26 cellular contexts compared by ENCODE assay signal in genomic region chr2:189183170-189183569, GRCh38.
"Had no signal": no experiment of that assay in that cellular context is flagged by ENCODE, and none has a peak within 500 bp of the region (broad histone marks: within the 10 kb centered on the region; RNA-seq: fewer than 3 reads in every experiment).

No MANE protein-coding gene starts in this region.

- H3K27me3 ChIP-seq: esophagus squamous epithelium, right atrium auricular region, sigmoid colon, testis, tibial artery had no signal

- H3K4me1 ChIP-seq: lower lobe of right lung, prostate gland, right atrium auricular region, spleen, testis had no signal

- H3K9me3 Mint-ChIP-seq: effector memory CD8-positive, alpha-beta T cell; natural killer cell treated with Interleukin-12 subunit alpha and Interleukin-12 subunit beta and Interleukin-15 and Interleukin-18, amount 100 ng/mL, for 72 hours; stimulated activated memory B cell treated with anti-CD40 and anti-IgM and Interleukin-4, amounts not matched to agents 10 μg/mL and 1 μg/mL and 100 μg/mL, for 72 hours; type B pancreatic cell had no signal

- H3K4me3 ChIP-seq: esophagus squamous epithelium, lower lobe of right lung, mucosa of descending colon, prostate gland, right atrium auricular region, sigmoid colon, spleen, testis, tibial artery had no signal

- H3K36me3 Mint-ChIP-seq: immature natural killer cell; naive B cell; stimulated activated memory B cell treated with anti-CD40 and anti-IgM and Interleukin-4, amounts not matched to agents 10 μg/mL and 1 μg/mL and 100 μg/mL, for 72 hours; type B pancreatic cell had no signal

- H3K4me3 Mint-ChIP-seq: effector memory CD8-positive, alpha-beta T cell; immature natural killer cell; naive B cell; natural killer cell treated with Interleukin-12 subunit alpha and Interleukin-12 subunit beta and Interleukin-15 and Interleukin-18, amount 100 ng/mL, for 72 hours; stimulated activated memory B cell treated with anti-CD40 and anti-IgM and Interleukin-4, amounts not matched to agents 10 μg/mL and 1 μg/mL and 100 μg/mL, for 72 hours; type B pancreatic cell had no signal

- H3K27ac Mint-ChIP-seq: effector memory CD8-positive, alpha-beta T cell; immature natural killer cell; natural killer cell treated with Interleukin-12 subunit alpha and Interleukin-12 subunit beta and Interleukin-15 and Interleukin-18, amount 100 ng/mL, for 72 hours; stimulated activated memory B cell treated with anti-CD40 and anti-IgM and Interleukin-4, amounts not matched to agents 10 μg/mL and 1 μg/mL and 100 μg/mL, for 72 hours; type B pancreatic cell had no signal

- H3K9me3 ChIP-seq: esophagus squamous epithelium, lower lobe of right lung, mucosa of descending colon, prostate gland, right atrium auricular region, sigmoid colon, spleen, testis, tibial artery had no signal

- ATAC-seq: effector memory CD8-positive, alpha-beta T cell; left ventricle myocardium superior; lower lobe of right lung; mucosa of descending colon; natural killer cell treated with Interleukin-12 subunit alpha and Interleukin-12 subunit beta and Interleukin-15 and Interleukin-18, amount 100 ng/mL, for 72 hours; stimulated activated memory B cell treated with anti-CD40 and anti-IgM and Interleukin-4, amounts not matched to agents 10 μg/mL and 1 μg/mL and 100 μg/mL, for 72 hours; stimulated activated naive CD8-positive, alpha-beta T cell treated with anti-CD3 and anti-CD28 coated beads, Interleukin-15, Interleukin-2, amounts not matched to agents 100 U/mL and 50 U/mL, for 24 hours had no signal

- H3K27me3 Mint-ChIP-seq: effector memory CD8-positive, alpha-beta T cell had no signal

- H3K4me1 Mint-ChIP-seq: immature natural killer cell; naive B cell; stimulated activated memory B cell treated with anti-CD40 and anti-IgM and Interleukin-4, amounts not matched to agents 10 μg/mL and 1 μg/mL and 100 μg/mL, for 72 hours had no signal

- DNase-seq: cortex of kidney; effector memory CD8-positive, alpha-beta T cell; erythroblast; esophagus squamous epithelium; foreskin melanocyte; hypothalamus; immature natural killer cell; left ventricle myocardium superior; lower lobe of right lung; mucosa of descending colon; naive B cell; nucleus accumbens; sigmoid colon; spleen; stimulated activated CD4-positive, alpha-beta T cell treated with anti-CD3 and anti-CD28 coated beads, Interleukin-4, amount 100 ng/mL, for 4 hours; stimulated activated naive CD8-positive, alpha-beta T cell treated with anti-CD3 and anti-CD28 coated beads, Interleukin-15, Interleukin-2, amounts not matched to agents 100 U/mL and 50 U/mL, for 24 hours; substantia nigra; testis; tibial artery had no signal

- FAIRE-seq: endometrium, keratinocyte had no signal

- H3K36me3 ChIP-seq: esophagus squamous epithelium, lower lobe of right lung, prostate gland, right atrium auricular region, sigmoid colon, spleen, tibial artery had no signal

- H3K27ac ChIP-seq: esophagus squamous epithelium, lower lobe of right lung, prostate gland, right atrium auricular region, sigmoid colon, spleen, testis, tibial artery had no signal
